Comparison of ENCODE assay signal across 1 cellular context in the genomic region with DNA sequence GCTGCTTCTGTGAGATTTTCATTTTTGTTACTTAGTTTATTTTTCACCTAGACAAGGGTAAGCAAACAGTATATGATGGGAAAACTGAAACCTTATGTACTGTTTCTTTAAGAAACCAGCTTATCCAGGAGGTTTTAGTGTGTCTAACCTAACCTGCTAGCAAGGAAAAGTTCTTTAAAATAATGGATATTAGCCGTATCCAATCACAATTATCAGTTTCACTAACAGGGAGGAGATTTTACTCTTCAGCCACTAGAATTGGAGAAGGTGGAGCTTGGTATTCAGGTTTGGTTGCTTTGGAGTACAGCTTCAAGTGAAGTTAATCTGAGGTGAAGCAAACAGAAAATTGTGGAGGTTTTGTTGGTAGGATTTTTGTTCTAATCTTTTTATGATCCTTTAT.
TF ChIP-seq lines count a peak whose summit lies in the region.

No MANE protein-coding gene starts in this region.

TF ChIP-seq in HepG2, 621 proteins besides CTCF, POLR2A, EP300 and RAD21 (continued from another document and continues in another):
- TF ChIP-seq FOXA3 (CRISPR knock-in tag; IDR thresholded peaks at IDR 0.05) (0 out of 2 replicates have a peak, but pooled peaks have one; percentile 16), ZNF564 (CRISPR knock-in tag; IDR thresholded peaks at IDR 0.05) (no peak), THAP11 (CRISPR knock-in tag; IDR thresholded peaks at IDR 0.05) (peak; percentile 66), ZNF749 (CRISPR knock-in tag; IDR thresholded peaks at IDR 0.05; ENCODE audit: borderline replicate concordance) (no peak), NR1H2 (CRISPR knock-in tag; IDR thresholded peaks at IDR 0.05; ENCODE audit: borderline replicate concordance, low read depth) (no peak), NFE2L2 (IDR thresholded peaks at IDR 0.05; ENCODE audit: low read length) (no peak), KLF15 (CRISPR knock-in tag; IDR thresholded peaks at IDR 0.05; ENCODE audit: borderline replicate concordance) (no peak), ZEB1 (IDR thresholded peaks at IDR 0.05; ENCODE audit: insufficient replicate concordance, low read depth) (no peak), POGZ (CRISPR knock-in tag; IDR thresholded peaks at IDR 0.05) (peak; percentile 53; the same call in 1 of the 2 replicates), KAT2B (IDR thresholded peaks at IDR 0.05; ENCODE audit: borderline replicate concordance, low read depth, low read length) (no peak), BRCA1 (CRISPR knock-in tag; IDR thresholded peaks at IDR 0.05) (no peak), SCMH1 (CRISPR knock-in tag; IDR thresholded peaks at IDR 0.05; ENCODE audit: borderline replicate concordance) (no peak), NFYC (CRISPR knock-in tag; IDR thresholded peaks at IDR 0.05) (peak; percentile 94), MED1 (CRISPR knock-in tag; IDR thresholded peaks at IDR 0.05) (no peak), ZNF724P (CRISPR knock-in tag; IDR thresholded peaks at IDR 0.05; ENCODE audit: borderline replicate concordance) (no peak), ZNF10 (CRISPR knock-in tag; IDR thresholded peaks at IDR 0.05; ENCODE audit: borderline replicate concordance, low read depth) (no peak), SIN3B (IDR thresholded peaks at IDR 0.05; ENCODE audit: low read length) (no peak), CEBPB (IDR thresholded peaks at IDR 0.05; ENCODE audit: borderline replicate concordance, low read depth, low read length) (no peak), AGO2 (optimal IDR thresholded peaks at IDR 0.05; ENCODE audit: low read depth, low read length) (no peak), ZBTB38 (CRISPR knock-in tag; IDR thresholded peaks at IDR 0.05) (no peak), ZNF333 (CRISPR knock-in tag; IDR thresholded peaks at IDR 0.05; ENCODE audit: borderline replicate concordance) (no peak), ATF1 (CRISPR knock-in tag; IDR thresholded peaks at IDR 0.05) (peak; percentile 46; the same call in 1 of the 2 replicates), NFYB (CRISPR knock-in tag; IDR thresholded peaks at IDR 0.05) (peak; percentile 87), SP1 (IDR thresholded peaks at IDR 0.05) (no peak), SP1 (CRISPR knock-in tag; IDR thresholded peaks at IDR 0.05) (peak; percentile 55), HCFC1 (IDR thresholded peaks at IDR 0.05; ENCODE audit: low read depth, low read length) (no peak), SRSF1 (optimal IDR thresholded peaks at IDR 0.05; ENCODE audit: low read depth, low read length) (no peak)
- TF ChIP-seq, protein P1, sequence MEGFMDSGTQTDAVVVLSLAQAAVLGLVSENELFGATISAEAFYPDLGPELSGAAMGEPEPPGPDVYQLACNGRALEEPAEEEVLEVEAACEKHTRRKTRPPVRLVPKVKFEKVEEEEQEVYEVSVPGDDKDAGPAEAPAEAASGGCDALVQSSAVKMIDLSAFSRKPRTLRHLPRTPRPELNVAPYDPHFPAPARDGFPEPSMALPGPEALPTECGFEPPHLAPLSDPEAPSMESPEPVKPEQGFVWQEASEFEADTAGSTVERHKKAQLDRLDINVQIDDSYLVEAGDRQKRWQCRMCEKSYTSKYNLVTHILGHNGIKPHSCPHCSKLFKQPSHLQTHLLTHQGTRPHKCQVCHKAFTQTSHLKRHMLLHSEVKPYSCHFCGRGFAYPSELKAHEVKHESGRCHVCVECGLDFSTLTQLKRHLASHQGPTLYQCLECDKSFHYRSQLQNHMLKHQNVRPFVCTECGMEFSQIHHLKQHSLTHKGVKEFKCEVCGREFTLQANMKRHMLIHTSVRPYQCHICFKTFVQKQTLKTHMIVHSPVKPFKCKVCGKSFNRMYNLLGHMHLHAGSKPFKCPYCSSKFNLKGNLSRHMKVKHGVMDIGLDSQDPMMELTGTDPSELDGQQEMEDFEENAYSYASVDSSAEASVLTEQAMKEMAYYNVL (CRISPR knock-in tag; IDR thresholded peaks at IDR 0.05; ENCODE audit: borderline replicate concordance) = no peak
- TF ChIP-seq, protein P2, sequence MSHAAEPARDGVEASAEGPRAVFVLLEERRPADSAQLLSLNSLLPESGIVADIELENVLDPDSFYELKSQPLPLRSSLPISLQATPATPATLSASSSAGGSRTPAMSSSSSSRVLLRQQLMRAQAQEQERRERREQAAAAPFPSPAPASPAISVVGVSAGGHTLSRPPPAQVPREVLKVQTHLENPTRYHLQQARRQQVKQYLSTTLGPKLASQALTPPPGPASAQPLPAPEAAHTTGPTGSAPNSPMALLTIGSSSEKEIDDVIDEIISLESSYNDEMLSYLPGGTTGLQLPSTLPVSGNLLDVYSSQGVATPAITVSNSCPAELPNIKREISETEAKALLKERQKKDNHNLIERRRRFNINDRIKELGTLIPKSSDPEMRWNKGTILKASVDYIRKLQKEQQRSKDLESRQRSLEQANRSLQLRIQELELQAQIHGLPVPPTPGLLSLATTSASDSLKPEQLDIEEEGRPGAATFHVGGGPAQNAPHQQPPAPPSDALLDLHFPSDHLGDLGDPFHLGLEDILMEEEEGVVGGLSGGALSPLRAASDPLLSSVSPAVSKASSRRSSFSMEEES (CRISPR knock-in tag; IDR thresholded peaks at IDR 0.05) = no peak
- TF ChIP-seq, protein P3, sequence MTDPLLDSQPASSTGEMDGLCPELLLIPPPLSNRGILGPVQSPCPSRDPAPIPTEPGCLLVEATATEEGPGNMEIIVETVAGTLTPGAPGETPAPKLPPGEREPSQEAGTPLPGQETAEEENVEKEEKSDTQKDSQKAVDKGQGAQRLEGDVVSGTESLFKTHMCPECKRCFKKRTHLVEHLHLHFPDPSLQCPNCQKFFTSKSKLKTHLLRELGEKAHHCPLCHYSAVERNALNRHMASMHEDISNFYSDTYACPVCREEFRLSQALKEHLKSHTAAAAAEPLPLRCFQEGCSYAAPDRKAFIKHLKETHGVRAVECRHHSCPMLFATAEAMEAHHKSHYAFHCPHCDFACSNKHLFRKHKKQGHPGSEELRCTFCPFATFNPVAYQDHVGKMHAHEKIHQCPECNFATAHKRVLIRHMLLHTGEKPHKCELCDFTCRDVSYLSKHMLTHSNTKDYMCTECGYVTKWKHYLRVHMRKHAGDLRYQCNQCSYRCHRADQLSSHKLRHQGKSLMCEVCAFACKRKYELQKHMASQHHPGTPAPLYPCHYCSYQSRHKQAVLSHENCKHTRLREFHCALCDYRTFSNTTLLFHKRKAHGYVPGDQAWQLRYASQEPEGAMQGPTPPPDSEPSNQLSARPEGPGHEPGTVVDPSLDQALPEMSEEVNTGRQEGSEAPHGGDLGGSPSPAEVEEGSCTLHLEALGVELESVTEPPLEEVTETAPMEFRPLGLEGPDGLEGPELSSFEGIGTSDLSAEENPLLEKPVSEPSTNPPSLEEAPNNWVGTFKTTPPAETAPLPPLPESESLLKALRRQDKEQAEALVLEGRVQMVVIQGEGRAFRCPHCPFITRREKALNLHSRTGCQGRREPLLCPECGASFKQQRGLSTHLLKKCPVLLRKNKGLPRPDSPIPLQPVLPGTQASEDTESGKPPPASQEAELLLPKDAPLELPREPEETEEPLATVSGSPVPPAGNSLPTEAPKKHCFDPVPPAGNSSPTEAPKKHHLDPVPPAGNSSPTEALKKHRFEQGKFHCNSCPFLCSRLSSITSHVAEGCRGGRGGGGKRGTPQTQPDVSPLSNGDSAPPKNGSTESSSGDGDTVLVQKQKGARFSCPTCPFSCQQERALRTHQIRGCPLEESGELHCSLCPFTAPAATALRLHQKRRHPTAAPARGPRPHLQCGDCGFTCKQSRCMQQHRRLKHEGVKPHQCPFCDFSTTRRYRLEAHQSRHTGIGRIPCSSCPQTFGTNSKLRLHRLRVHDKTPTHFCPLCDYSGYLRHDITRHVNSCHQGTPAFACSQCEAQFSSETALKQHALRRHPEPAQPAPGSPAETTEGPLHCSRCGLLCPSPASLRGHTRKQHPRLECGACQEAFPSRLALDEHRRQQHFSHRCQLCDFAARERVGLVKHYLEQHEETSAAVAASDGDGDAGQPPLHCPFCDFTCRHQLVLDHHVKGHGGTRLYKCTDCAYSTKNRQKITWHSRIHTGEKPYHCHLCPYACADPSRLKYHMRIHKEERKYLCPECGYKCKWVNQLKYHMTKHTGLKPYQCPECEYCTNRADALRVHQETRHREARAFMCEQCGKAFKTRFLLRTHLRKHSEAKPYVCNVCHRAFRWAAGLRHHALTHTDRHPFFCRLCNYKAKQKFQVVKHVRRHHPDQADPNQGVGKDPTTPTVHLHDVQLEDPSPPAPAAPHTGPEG (CRISPR knock-in tag; IDR thresholded peaks at IDR 0.05) = no peak
- TF ChIP-seq, protein P4, sequence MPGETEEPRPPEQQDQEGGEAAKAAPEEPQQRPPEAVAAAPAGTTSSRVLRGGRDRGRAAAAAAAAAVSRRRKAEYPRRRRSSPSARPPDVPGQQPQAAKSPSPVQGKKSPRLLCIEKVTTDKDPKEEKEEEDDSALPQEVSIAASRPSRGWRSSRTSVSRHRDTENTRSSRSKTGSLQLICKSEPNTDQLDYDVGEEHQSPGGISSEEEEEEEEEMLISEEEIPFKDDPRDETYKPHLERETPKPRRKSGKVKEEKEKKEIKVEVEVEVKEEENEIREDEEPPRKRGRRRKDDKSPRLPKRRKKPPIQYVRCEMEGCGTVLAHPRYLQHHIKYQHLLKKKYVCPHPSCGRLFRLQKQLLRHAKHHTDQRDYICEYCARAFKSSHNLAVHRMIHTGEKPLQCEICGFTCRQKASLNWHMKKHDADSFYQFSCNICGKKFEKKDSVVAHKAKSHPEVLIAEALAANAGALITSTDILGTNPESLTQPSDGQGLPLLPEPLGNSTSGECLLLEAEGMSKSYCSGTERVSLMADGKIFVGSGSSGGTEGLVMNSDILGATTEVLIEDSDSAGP (CRISPR knock-in tag; IDR thresholded peaks at IDR 0.05; ENCODE audit: borderline replicate concordance) = peak; percentile 94
- TF ChIP-seq, protein P5, sequence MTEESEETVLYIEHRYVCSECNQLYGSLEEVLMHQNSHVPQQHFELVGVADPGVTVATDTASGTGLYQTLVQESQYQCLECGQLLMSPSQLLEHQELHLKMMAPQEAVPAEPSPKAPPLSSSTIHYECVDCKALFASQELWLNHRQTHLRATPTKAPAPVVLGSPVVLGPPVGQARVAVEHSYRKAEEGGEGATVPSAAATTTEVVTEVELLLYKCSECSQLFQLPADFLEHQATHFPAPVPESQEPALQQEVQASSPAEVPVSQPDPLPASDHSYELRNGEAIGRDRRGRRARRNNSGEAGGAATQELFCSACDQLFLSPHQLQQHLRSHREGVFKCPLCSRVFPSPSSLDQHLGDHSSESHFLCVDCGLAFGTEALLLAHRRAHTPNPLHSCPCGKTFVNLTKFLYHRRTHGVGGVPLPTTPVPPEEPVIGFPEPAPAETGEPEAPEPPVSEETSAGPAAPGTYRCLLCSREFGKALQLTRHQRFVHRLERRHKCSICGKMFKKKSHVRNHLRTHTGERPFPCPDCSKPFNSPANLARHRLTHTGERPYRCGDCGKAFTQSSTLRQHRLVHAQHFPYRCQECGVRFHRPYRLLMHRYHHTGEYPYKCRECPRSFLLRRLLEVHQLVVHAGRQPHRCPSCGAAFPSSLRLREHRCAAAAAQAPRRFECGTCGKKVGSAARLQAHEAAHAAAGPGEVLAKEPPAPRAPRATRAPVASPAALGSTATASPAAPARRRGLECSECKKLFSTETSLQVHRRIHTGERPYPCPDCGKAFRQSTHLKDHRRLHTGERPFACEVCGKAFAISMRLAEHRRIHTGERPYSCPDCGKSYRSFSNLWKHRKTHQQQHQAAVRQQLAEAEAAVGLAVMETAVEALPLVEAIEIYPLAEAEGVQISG (CRISPR knock-in tag; IDR thresholded peaks at IDR 0.05) = no peak
- TF ChIP-seq, protein P6, sequence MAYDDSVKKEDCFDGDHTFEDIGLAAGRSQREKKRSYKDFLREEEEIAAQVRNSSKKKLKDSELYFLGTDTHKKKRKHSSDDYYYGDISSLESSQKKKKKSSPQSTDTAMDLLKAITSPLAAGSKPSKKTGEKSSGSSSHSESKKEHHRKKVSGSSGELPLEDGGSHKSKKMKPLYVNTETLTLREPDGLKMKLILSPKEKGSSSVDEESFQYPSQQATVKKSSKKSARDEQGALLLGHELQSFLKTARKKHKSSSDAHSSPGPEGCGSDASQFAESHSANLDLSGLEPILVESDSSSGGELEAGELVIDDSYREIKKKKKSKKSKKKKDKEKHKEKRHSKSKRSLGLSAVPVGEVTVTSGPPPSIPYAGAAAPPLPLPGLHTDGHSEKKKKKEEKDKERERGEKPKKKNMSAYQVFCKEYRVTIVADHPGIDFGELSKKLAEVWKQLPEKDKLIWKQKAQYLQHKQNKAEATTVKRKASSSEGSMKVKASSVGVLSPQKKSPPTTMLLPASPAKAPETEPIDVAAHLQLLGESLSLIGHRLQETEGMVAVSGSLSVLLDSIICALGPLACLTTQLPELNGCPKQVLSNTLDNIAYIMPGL (CRISPR knock-in tag; IDR thresholded peaks at IDR 0.05; ENCODE audit: borderline replicate concordance in 1 of 2, low read depth in 1 of 2) = no peak
- TF ChIP-seq, protein P7, sequence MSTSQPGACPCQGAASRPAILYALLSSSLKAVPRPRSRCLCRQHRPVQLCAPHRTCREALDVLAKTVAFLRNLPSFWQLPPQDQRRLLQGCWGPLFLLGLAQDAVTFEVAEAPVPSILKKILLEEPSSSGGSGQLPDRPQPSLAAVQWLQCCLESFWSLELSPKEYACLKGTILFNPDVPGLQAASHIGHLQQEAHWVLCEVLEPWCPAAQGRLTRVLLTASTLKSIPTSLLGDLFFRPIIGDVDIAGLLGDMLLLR (CRISPR knock-in tag; IDR thresholded peaks at IDR 0.05) = no peak
- TF ChIP-seq, protein P8, sequence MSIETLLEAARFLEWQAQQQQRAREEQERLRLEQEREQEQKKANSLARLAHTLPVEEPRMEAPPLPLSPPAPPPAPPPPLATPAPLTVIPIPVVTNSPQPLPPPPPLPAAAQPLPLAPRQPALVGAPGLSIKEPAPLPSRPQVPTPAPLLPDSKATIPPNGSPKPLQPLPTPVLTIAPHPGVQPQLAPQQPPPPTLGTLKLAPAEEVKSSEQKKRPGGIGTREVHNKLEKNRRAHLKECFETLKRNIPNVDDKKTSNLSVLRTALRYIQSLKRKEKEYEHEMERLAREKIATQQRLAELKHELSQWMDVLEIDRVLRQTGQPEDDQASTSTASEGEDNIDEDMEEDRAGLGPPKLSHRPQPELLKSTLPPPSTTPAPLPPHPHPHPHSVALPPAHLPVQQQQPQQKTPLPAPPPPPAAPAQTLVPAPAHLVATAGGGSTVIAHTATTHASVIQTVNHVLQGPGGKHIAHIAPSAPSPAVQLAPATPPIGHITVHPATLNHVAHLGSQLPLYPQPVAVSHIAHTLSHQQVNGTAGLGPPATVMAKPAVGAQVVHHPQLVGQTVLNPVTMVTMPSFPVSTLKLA (IDR thresholded peaks at IDR 0.05) = no peak
